27 cellular contexts compared by ENCODE assay signal in the genomic region with DNA sequence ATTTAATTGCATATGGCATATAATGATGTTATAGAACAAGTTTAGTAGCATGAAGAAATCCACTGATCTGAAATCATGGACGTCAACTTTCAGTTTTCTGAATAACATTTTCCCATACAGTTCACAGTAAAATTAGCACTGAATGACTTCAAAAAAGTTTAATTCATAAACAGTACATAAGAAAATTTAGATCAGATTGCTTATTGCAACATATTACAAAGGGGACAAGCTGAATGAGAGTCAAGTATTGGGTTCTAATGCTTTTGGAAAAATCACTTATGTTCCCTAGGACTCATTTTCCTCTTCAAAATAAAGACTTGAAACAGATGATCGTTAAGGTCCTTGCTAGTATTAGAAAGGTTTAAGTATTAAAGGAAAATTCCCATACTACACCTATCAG.
"Had no signal": no experiment of that assay in that cellular context is flagged by ENCODE, and none has a peak within 500 bp of the region (broad histone marks: within the 10 kb centered on the region; RNA-seq: fewer than 3 reads in every experiment).

No MANE protein-coding gene starts in this region.

- H3K9me3 ChIP-seq: colonic mucosa, esophagus squamous epithelium, gastrocnemius medialis, heart right ventricle, left lung, lower lobe of right lung, mucosa of descending colon had no signal

- H3K27ac Mint-ChIP-seq: dendritic cell treated with granulocyte-macrophage colony-stimulating factor and Interleukin-4, amounts not matched to agents 40 ng/mL and 50 ng/mL, for 4 days; effector memory CD8-positive, alpha-beta T cell; mesothelial cell of epicardium; naive B cell had no signal

- H3K4me3 ChIP-seq: colonic mucosa, esophagus squamous epithelium, gastrocnemius medialis, heart right ventricle, left lung, lower lobe of right lung, mucosa of descending colon had no signal

- ATAC-seq: effector memory CD8-positive, alpha-beta T cell; esophagus mucosa; gastrocnemius medialis; heart right ventricle; left cardiac atrium; left lung; left ventricle myocardium superior; lower lobe of right lung; mucosa of descending colon had no signal

- H3K4me1 Mint-ChIP-seq: naive B cell had no signal

- H3K27me3 ChIP-seq: colonic mucosa, esophagus squamous epithelium, gastrocnemius medialis, heart right ventricle, left lung had no signal

- H3K9me3 Mint-ChIP-seq: dendritic cell treated with granulocyte-macrophage colony-stimulating factor and Interleukin-4, amounts not matched to agents 40 ng/mL and 50 ng/mL, for 4 days; endodermal cell; mesothelial cell of epicardium had no signal

- H3K4me1 ChIP-seq: colonic mucosa, esophagus squamous epithelium, gastrocnemius medialis, heart right ventricle, left lung, lower lobe of right lung had no signal

- H3K27ac ChIP-seq: colonic mucosa, epithelial cell of prostate, esophagus squamous epithelium, gastrocnemius medialis, heart right ventricle, left lung, lower lobe of right lung had no signal

- FAIRE-seq: islet of Langerhans, keratinocyte had no signal

- H3K36me3 ChIP-seq: colonic mucosa, esophagus squamous epithelium, gastrocnemius medialis, heart right ventricle, left lung, lower lobe of right lung had no signal

- H3K4me3 Mint-ChIP-seq: dendritic cell treated with granulocyte-macrophage colony-stimulating factor and Interleukin-4, amounts not matched to agents 40 ng/mL and 50 ng/mL, for 4 days; effector memory CD8-positive, alpha-beta T cell; endodermal cell; mesothelial cell of epicardium; naive B cell had no signal

- H3K27me3 Mint-ChIP-seq: dendritic cell treated with granulocyte-macrophage colony-stimulating factor and Interleukin-4, amounts not matched to agents 40 ng/mL and 50 ng/mL, for 4 days; effector memory CD8-positive, alpha-beta T cell; naive B cell had no signal

- H3K36me3 Mint-ChIP-seq: mesothelial cell of epicardium, naive B cell had no signal

- DNase-seq: colonic mucosa; cortex of kidney; effector CD8-positive, alpha-beta T cell; effector memory CD8-positive, alpha-beta T cell; endodermal cell; erythroblast; esophagus squamous epithelium; foreskin fibroblast; foreskin melanocyte; gastrocnemius medialis; glutamatergic neuron; head of caudate nucleus; heart right ventricle; hippocampal formation; left cardiac atrium; left lung; left ventricle myocardium superior; lower lobe of right lung; mesenchymal stem cell; mucosa of descending colon; naive B cell had no signal
